In the genomic region with DNA sequence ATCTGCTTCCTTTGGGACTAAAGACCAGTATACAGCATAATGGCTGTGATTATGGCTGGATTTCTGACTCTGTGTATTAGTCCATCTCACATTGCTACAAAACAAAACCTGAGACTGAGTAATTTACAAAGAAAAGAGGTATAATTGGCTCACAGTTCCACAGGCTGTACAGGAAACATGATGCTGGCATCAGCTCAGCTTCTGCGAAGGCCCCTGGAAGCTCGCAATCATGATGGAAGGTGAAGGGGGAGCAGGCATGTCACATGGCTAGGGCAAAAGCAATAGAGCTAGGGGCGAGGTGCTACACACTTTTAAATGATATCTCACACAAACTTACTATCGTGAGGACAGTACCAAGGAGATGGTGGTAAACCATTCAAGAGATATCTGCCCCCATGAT, we compare ENCODE assay signal across 34 cellular contexts.
"Had no signal": no experiment of that assay in that cellular context is flagged by ENCODE, and none has a peak within 500 bp of the region (broad histone marks: within the 10 kb centered on the region; RNA-seq: fewer than 3 reads in every experiment).

No MANE protein-coding gene starts in this region.

- H3K36me3 ChIP-seq: MG63 had no signal

- H3K9me3 ChIP-seq: MG63 had no signal

- H3K27me3 ChIP-seq: MG63 had no signal

- DNase-seq: Karpas-422, Kasumi-1, MG63, MM.1S, MV-4-11, NCI-H1048, NCI-H1092, NCI-H1092 treated with DMSO at 0.1 percent for 48 hours, NCI-H1105, NCI-H1105 treated with DMSO at 0.1 percent for 48 hours, NCI-H1417, NCI-H1417 treated with DMSO at 0.1 percent for 48 hours, NCI-H1436, NCI-H1436 treated with DMSO at 0.1 percent for 48 hours, NCI-H146, NCI-H1694, NCI-H1694 treated with DMSO at 0.1 percent for 48 hours, NCI-H187, NCI-H187 treated with DMSO at 0.1 percent for 48 hours, NCI-H1930, NCI-H2029, NCI-H2029 treated with DMSO at 0.1 percent for 48 hours, NCI-H2081 treated with DMSO at 0.1 percent for 48 hours, NCI-H2107, NCI-H2171, NCI-H2171 treated with DMSO at 0.1 percent for 48 hours, NCI-H2227 treated with DMSO at 0.1 percent for 48 hours, NCI-H226, NCI-H345, NCI-H446, NCI-H510A, NCI-H510A treated with DMSO at 0.1 percent for 48 hours, NCI-H524, NCI-H524 treated with DMSO at 0.1 percent for 48 hours had no signal

- H3K4me3 ChIP-seq: MG63 had no signal
